21 cellular contexts compared by ENCODE assay signal in the genomic region with DNA sequence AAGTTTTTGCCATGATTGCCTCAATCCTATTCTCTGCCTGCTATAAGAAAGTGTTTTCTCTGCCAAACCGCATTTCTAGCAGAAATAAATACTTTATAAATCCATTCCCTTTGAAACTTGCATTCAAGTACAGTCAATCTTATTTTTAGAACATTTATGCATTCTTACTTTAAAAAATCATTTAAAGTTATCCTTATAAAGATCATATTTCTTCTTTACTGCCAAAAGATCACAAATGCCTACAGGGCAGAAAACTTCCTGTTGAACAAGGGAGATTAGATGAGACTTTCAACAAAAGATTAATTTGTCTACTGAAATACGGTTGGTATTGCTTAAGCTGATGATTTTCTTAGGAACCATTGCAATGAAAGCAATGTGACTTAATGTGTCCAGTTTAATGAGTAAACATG.
DNase-seq lines count a peak whose midpoint lies in the region; ATAC-seq and TF ChIP-seq lines count a peak whose summit lies in the region.
"Had no signal": no experiment of that assay in that cellular context is flagged by ENCODE, and none has a peak within 500 bp of the region (broad histone marks: within the 10 kb centered on the region; RNA-seq: fewer than 3 reads in every experiment).

No MANE protein-coding gene starts in this region.

- TF ChIP-seq CTCF in AG09319 (IDR thresholded peaks at IDR 0.05; ENCODE audit: low read depth, low read length) (no peak), choroid plexus epithelial cell (conservative IDR thresholded peaks at IDR 0.05; ENCODE audit: low read depth, low read length) (no peak), GM10248 (IDR thresholded peaks at IDR 0.05; ENCODE audit: control extremely low read depth, extremely low read depth, low read depth, missing control alignments) (no peak)

- no peak overlapping the region for H3K4me3 Mint-ChIP-seq in activated naive CD4-positive, alpha-beta T cell treated with anti-CD3 and anti-CD28 coated beads, Interleukin-2, amount 10 ng/mL, durations not matched to agents 7 days and 5 days
- H3K4me3 Mint-ChIP-seq: activated naive CD4-positive, alpha-beta T cell treated with anti-CD3 and anti-CD28 coated beads for 36 hours had no signal

- H3K9ac ChIP-seq in mesenchymal stem cell (ENCODE audit: low read length) = no peak overlapping the region

- no peaks in the 10 kb centered on the region for H3K36me3 ChIP-seq in mesenchymal stem cell (ENCODE audit: control insufficient read depth in 1 of 2, insufficient read depth in 2 of 2, low read depth in 1 of 2, low read length in 2 of 2)
- H3K36me3 ChIP-seq: right lobe of liver had no signal

- no peak overlapping the region for H3K14ac ChIP-seq in mesenchymal stem cell (ENCODE audit: low read length in 2 of 2)

- H3K27me3 ChIP-seq in mesenchymal stem cell (ENCODE audit: control insufficient read depth in 1 of 2, insufficient read depth in 1 of 2, low read length in 2 of 2) = no peaks in the 10 kb centered on the region
- H3K27me3 ChIP-seq: body of pancreas, right lobe of liver had no signal

- no peak overlapping the region for H3K27ac ChIP-seq in mesenchymal stem cell (ENCODE audit: low read length, poor library complexity, severe bottlenecking)
- H3K27ac ChIP-seq: body of pancreas, right lobe of liver had no signal

- POLR2A ChIA-PET in GM10248 (lab: Yijun Ruan, JAX) = no interaction called here

- no peak overlapping the region for H2AFZ ChIP-seq in mesenchymal stem cell (ENCODE audit: low read depth, low read length)

- no peaks in the 10 kb centered on the region for H3K9me3 ChIP-seq in mesenchymal stem cell (ENCODE audit: control insufficient read depth, low read length)
- H3K9me3 ChIP-seq: body of pancreas, Caco-2, mucosa of descending colon, right lobe of liver had no signal

- CTCF ChIA-PET in activated naive CD4-positive, alpha-beta T cell treated with anti-CD3 and anti-CD28 coated beads, Interleukin-2, amount 10 ng/mL, durations not matched to agents 7 days and 5 days (lab: Charles Lee) = no interaction called here
- CTCF ChIA-PET in GM10248 (lab: Yijun Ruan, JAX) = interaction anchor here (1.2 kb wide), 1 partner anchor 25 kb away, joined by 3 read pairs; no protein-coding TSS in a partner anchor

- H3K4me2 ChIP-seq in mesenchymal stem cell (ENCODE audit: low read length, poor library complexity, severe bottlenecking) = no peak overlapping the region

- H3K4me1 ChIP-seq in mesenchymal stem cell (ENCODE audit: control insufficient read depth, insufficient read depth, low read depth, low read length) = no peaks in the 10 kb centered on the region
- H3K4me1 ChIP-seq: body of pancreas, Caco-2, right lobe of liver had no signal

- H2BK15ac ChIP-seq in mesenchymal stem cell (ENCODE audit: low read depth, poor library complexity, severe bottlenecking) = no peak overlapping the region

- H2BK12ac ChIP-seq in mesenchymal stem cell (ENCODE audit: low read length in 2 of 2) = no peak overlapping the region

- H3K27ac Mint-ChIP-seq in activated naive CD4-positive, alpha-beta T cell treated with anti-CD3 and anti-CD28 coated beads, Interleukin-2, amount 10 ng/mL, durations not matched to agents 7 days and 5 days = no peak overlapping the region
- H3K27ac Mint-ChIP-seq: activated naive CD4-positive, alpha-beta T cell treated with anti-CD3 and anti-CD28 coated beads for 36 hours had no signal

- peak; percentile 39 for DNase-seq in AG09319 (ENCODE audit: extremely low read depth, low read depth)
- peak; percentile 49 for DNase-seq in NCI-H1048 (lab: John Stamatoyannopoulos, UW)
- DNase-seq in choroid plexus epithelial cell (ENCODE audit: low read depth) = peak; percentile 51
- peak; percentile 9 for DNase-seq in mesenchymal stem cell
- DNase-seq in activated naive CD4-positive, alpha-beta T cell treated with anti-CD3 and anti-CD28 coated beads, Interleukin-2, amount 10 ng/mL, durations not matched to agents 7 days and 5 days = no peak
- no peak for DNase-seq in GM10248 (ENCODE audit: extremely low spot score)
- DNase-seq in left ventricle myocardium superior = no peak
- DNase-seq: activated CD4-positive, alpha-beta T cell treated with anti-CD3 and anti-CD28 coated beads for 48 hours; activated naive CD4-positive, alpha-beta T cell treated with anti-CD3 and anti-CD28 coated beads for 36 hours; AML-193; body of pancreas; Caco-2; dermis blood vessel endothelial cell; mucosa of descending colon; NCI-H1092; NCI-H69; OCI-M1; right lobe of liver; stimulated activated CD4-positive, alpha-beta T cell treated with anti-CD3 and anti-CD28 coated beads, Interleukin-2, amount 100 ng/mL, for 48 hours; SW 1271 had no signal

- H2BK5ac ChIP-seq in mesenchymal stem cell (ENCODE audit: low read depth, low read length, poor library complexity, severe bottlenecking) = no peak overlapping the region

- no peak overlapping the region for H3K4ac ChIP-seq in mesenchymal stem cell (ENCODE audit: low read depth in 1 of 2, low read length in 2 of 2)

- no peak overlapping the region for H2BK120ac ChIP-seq in mesenchymal stem cell (ENCODE audit: low read depth, low read length)

- H3K4me1 Mint-ChIP-seq in activated naive CD4-positive, alpha-beta T cell treated with anti-CD3 and anti-CD28 coated beads, Interleukin-2, amount 10 ng/mL, durations not matched to agents 7 days and 5 days = no peaks in the 10 kb centered on the region

- no peak overlapping the region for H3K23ac ChIP-seq in mesenchymal stem cell (ENCODE audit: low read length in 2 of 2)

- peaks cover 8% of the 10 kb centered on the region for H3K9me3 Mint-ChIP-seq in activated naive CD4-positive, alpha-beta T cell treated with anti-CD3 and anti-CD28 coated beads, Interleukin-2, amount 10 ng/mL, durations not matched to agents 7 days and 5 days

- no peaks in the 10 kb centered on the region for H3K27me3 Mint-ChIP-seq in activated naive CD4-positive, alpha-beta T cell treated with anti-CD3 and anti-CD28 coated beads, Interleukin-2, amount 10 ng/mL, durations not matched to agents 7 days and 5 days

- no peak overlapping the region for H3K18ac ChIP-seq in mesenchymal stem cell (ENCODE audit: low read depth in 1 of 2, low read length in 2 of 2)

- H2AK5ac ChIP-seq in mesenchymal stem cell (ENCODE audit: low read length, severe bottlenecking) = no peak overlapping the region

- intact Hi-C loops in left ventricle myocardium superior (cut with micrococcal nuclease) = no loop called here

- H4K91ac ChIP-seq in mesenchymal stem cell (ENCODE audit: low read length) = no peak overlapping the region

- no peaks in the 10 kb centered on the region for H3K36me3 Mint-ChIP-seq in activated naive CD4-positive, alpha-beta T cell treated with anti-CD3 and anti-CD28 coated beads, Interleukin-2, amount 10 ng/mL, durations not matched to agents 7 days and 5 days

- H4K8ac ChIP-seq in mesenchymal stem cell (ENCODE audit: low read length) = no peak overlapping the region

- H3K79me1 ChIP-seq in mesenchymal stem cell (replicated peaks; ENCODE audit: low read length, poor library complexity, severe bottlenecking) = no peaks in the 10 kb centered on the region

- WGBS in mesenchymal stem cell = 89% methylated on average over 1 of the region's 2 CpGs

- H3K4me3 ChIP-seq in choroid plexus epithelial cell (ENCODE audit: low read depth, low read length) = no peak overlapping the region
- H3K4me3 ChIP-seq in mesenchymal stem cell (ENCODE audit: insufficient read depth in 1 of 2, low read depth in 1 of 2, low read length in 2 of 2) = no peak overlapping the region
- H3K4me3 ChIP-seq: body of pancreas, mucosa of descending colon, right lobe of liver had no signal

- ATAC-seq in GM21390 (IDR thresholded peaks at IDR 0.05; ENCODE audit: unreplicated experiment) (no peak), left ventricle myocardium superior (no peak)
- ATAC-seq: body of pancreas, mucosa of descending colon, right lobe of liver had no signal

Comparison
In these comparisons a context has a peak if more than half of its experiments do, and no peak if none do; other contexts are left out.
1. DNase-seq: peak in AG09319 (single experiment), NCI-H1048 (single experiment), choroid plexus epithelial cell (single experiment) and mesenchymal stem cell (single experiment); none in activated naive CD4-positive, alpha-beta T cell treated with anti-CD3 and anti-CD28 coated beads, Interleukin-2, amount 10 ng/mL, durations not matched to agents 7 days and 5 days (single experiment), GM10248 (single experiment) and left ventricle myocardium superior (single experiment).